In the genomic region with DNA sequence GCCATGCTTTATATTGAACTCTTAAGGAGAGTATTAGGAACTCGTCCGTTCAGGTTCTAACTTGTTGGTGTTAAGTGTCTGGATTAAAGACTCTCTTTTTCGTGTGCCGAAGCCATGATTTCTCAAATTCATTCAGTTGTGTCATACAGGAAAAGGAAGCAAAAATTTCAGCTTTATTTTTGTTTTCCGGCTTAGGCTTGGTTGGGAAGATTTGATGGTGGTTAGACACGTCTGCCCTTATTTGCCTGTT, we compare ENCODE assay signal across 8 cellular contexts. TPM values are rescaled to one million over a fixed set of nuclear protein-coding genes. Genes with fewer than 3 reads are reported as not detected.
A peak's percentile ranks its signal among the peaks of the same experiment; 100 is the strongest.
DNase-seq lines count a peak whose midpoint lies in the region; ATAC-seq and TF ChIP-seq lines count a peak whose summit lies in the region.

No MANE protein-coding gene starts in this region.

- H3K4me1 ChIP-seq in cardiac muscle cell (ENCODE audit: low read depth): peaks cover 12% of the 10 kb centered on the region
- peaks cover 21 to 68% (median 60%) of the 10 kb centered on the region in 6 donors for H3K4me1 ChIP-seq in spleen

- peak overlapping the region; percentile 97 for H3K4me3 Mint-ChIP-seq in activated CD4-positive, alpha-beta memory T cell treated with anti-CD3 and anti-CD28 coated beads for 36 hours

- H3K27ac ChIP-seq in cardiac muscle cell (peak overlapping the region; percentile 44), spleen (peak overlapping the region; percentile 79 to 97 (median 90))

- TF ChIP-seq CTCF in cardiac muscle cell (IDR thresholded peaks at IDR 0.05; ENCODE audit: low read depth, low read length) (no peak), spleen (IDR thresholded peaks at IDR 0.05 in 8 of 11, conservative IDR thresholded peaks at IDR 0.05 in 3 of 11) (no peak)

- H3K27me3 ChIP-seq in cardiac muscle cell (no peaks in the 10 kb centered on the region), spleen (replicated peaks in 1 of 7) (no peaks in the 10 kb centered on the region)

- H3K4me3 ChIP-seq in cardiac muscle cell (peak overlapping the region; percentile 55), iPS-11a (ENCODE audit: low read depth, low read length) (peak overlapping the region; percentile 17), spleen (peak overlapping the region; percentile 45 to 87 (median 56))

- H3K27me3 Mint-ChIP-seq in activated CD4-positive, alpha-beta memory T cell treated with anti-CD3 and anti-CD28 coated beads for 36 hours: no peaks in the 10 kb centered on the region

- 0 to 1% (median 0%) methylated on average over 6 of the region's 6 CpGs for WGBS in spleen, 5 donors

- intact Hi-C loops in left cardiac atrium (cut with DNase I) (no loop called here), spleen (cut with DNase I; ENCODE audit: low total_unique reads) (no loop called here)
- intact Hi-C loops in activated CD4-positive, alpha-beta memory T cell treated with anti-CD3 and anti-CD28 coated beads for 36 hours (cut with micrococcal nuclease): loop anchor here (2.0 to 10.0 kb wide), 4 partner anchors 23 to 169 kb away; a partner anchor contains a TSS

- no peaks in the 10 kb centered on the region for H3K9me3 Mint-ChIP-seq in activated CD4-positive, alpha-beta memory T cell treated with anti-CD3 and anti-CD28 coated beads for 36 hours

- TF ChIP-seq POLR2A in spleen (IDR thresholded peaks at IDR 0.05): no peak

- H3K4me1 Mint-ChIP-seq in activated CD4-positive, alpha-beta memory T cell treated with anti-CD3 and anti-CD28 coated beads for 36 hours (ENCODE audit: low read depth): peaks cover 44% of the 10 kb centered on the region

- H3K9me3 ChIP-seq in cardiac muscle cell (ENCODE audit: low read depth): no peaks in the 10 kb centered on the region
- no peaks in the 10 kb centered on the region for H3K9me3 ChIP-seq in spleen

- peaks cover 4% of the 10 kb centered on the region for H3K36me3 ChIP-seq in cardiac muscle cell
- H3K36me3 ChIP-seq in spleen: peaks cover 0 to 48% (median 9%) of the 10 kb centered on the region in 6 donors

- DNase-seq in cardiac muscle cell (ENCODE audit: low read depth in 1 of 2, low spot score in 1 of 2) (peak in 1 of 2 donors; percentile 27), left cardiac atrium (no peak), spleen (no peak), activated gamma-delta T cell (lab: John Stamatoyannopoulos, UW) (no peak)
- no peak for DNase-seq in activated CD4-positive, alpha-beta memory T cell treated with anti-CD3 and anti-CD28 coated beads for 36 hours

- peak overlapping the region; percentile 97 for H3K27ac Mint-ChIP-seq in activated CD4-positive, alpha-beta memory T cell treated with anti-CD3 and anti-CD28 coated beads for 36 hours

- CTCF ChIA-PET in activated CD4-positive, alpha-beta memory T cell treated with anti-CD3 and anti-CD28 coated beads for 36 hours (lab: Charles Lee): interaction anchor here (0.9 to 2.4 kb wide), 9 partner anchors 22 to 358 kb away, joined by 3 to 12 read pairs (median 4); a partner anchor contains a TSS

- ATAC-seq in left cardiac atrium (no peak), GM18861 (IDR thresholded peaks at IDR 0.05; ENCODE audit: unreplicated experiment) (no peak), GM19035 (IDR thresholded peaks at IDR 0.05; ENCODE audit: unreplicated experiment) (no peak)

- POLR2A ChIA-PET in activated CD4-positive, alpha-beta memory T cell treated with anti-CD3 and anti-CD28 coated beads for 36 hours (lab: Charles Lee): interaction anchor here (0.9 to 2.1 kb wide), 5 partner anchors 23 to 84 kb away, joined by 3 to 9 read pairs (median 5); a partner anchor contains a TSS

- peaks cover 17% of the 10 kb centered on the region for H3K36me3 Mint-ChIP-seq in activated CD4-positive, alpha-beta memory T cell treated with anti-CD3 and anti-CD28 coated beads for 36 hours

RNA-seq across cellular contexts. Expression of a gene that starts 0.9 kb away (rescaled TPM):
- 37.7 and 45.4 TPM in 2 replicates for total RNA-seq in cardiac muscle cell
- 9.4 and 10.2 TPM in 2 replicates for polyA plus RNA-seq in cardiac muscle cell
- total RNA-seq in left cardiac atrium: 10 to 100 TPM; 41.9 to 53.4 TPM
- 10 to 100 TPM; 33.7 to 33.8 TPM for total RNA-seq in activated CD4-positive, alpha-beta memory T cell treated with anti-CD3 and anti-CD28 coated beads for 36 hours
- total RNA-seq in spleen: 10 to 100 TPM; 47.5 to 83.1 (median 65.4) TPM
- 10 to 100 TPM; 12.7 to 32.3 (median 15.2) TPM for polyA plus RNA-seq in spleen

RNA-seq across cellular contexts. Expression of a gene that starts 30.7 kb away (rescaled TPM):
- total RNA-seq in cardiac muscle cell (103 and 105 TPM in 2 replicates), left cardiac atrium (10 to 100 TPM; 67.5 to 68.7 TPM), spleen (100 to 1,000 TPM in 1 of 7 donors, 10 to 100 TPM in 6; 66.3 to 102 (median 92.1) TPM)
- polyA plus RNA-seq in cardiac muscle cell (114 and 121 TPM in 2 replicates), spleen (10 to 100 TPM; 60.2 to 94.6 (median 63.5) TPM)
- total RNA-seq in activated CD4-positive, alpha-beta memory T cell treated with anti-CD3 and anti-CD28 coated beads for 36 hours: 10 to 100 TPM; 67.8 to 70.8 TPM

RNA-seq across cellular contexts. Expression of a gene that starts 34.5 kb away (rescaled TPM):
- not detected in 2 replicates for total RNA-seq in cardiac muscle cell
- 3.4 and 4.6 TPM in 2 replicates for polyA plus RNA-seq in cardiac muscle cell
- not detected for total RNA-seq in left cardiac atrium
- not detected for total RNA-seq in activated CD4-positive, alpha-beta memory T cell treated with anti-CD3 and anti-CD28 coated beads for 36 hours
- not detected for total RNA-seq in spleen
- polyA plus RNA-seq in spleen: under 1 TPM; 0.49 to 0.86 (median 0.57) TPM
